In genomic region chr17:45506072-45506471, GRCh38 we compare ENCODE assay signal across 7 cellular contexts. TPM values are rescaled to one million over a fixed set of nuclear protein-coding genes. Genes with fewer than 3 reads are reported as not detected.
A peak's percentile ranks its signal among the peaks of the same experiment; 100 is the strongest.
DNase-seq lines count a peak whose midpoint lies in the region; ATAC-seq and TF ChIP-seq lines count a peak whose summit lies in the region.
"Not testable (repeated sequence)": the region's sequence is repeated elsewhere in the genome, so short reads cannot be mapped to it uniquely, and the experiment has no call there.

No MANE protein-coding gene starts in this region.

- DNase-seq in Karpas-422 (peak; percentile 9), NCI-H2227 (lab: John Stamatoyannopoulos, UW; ENCODE audit: unreplicated experiment) (peak; percentile 39), NCI-H82 (lab: John Stamatoyannopoulos, UW) (peak; percentile 34), fibroblast of mammary gland (ENCODE audit: low read depth) (peak; percentile 0), myocyte (ENCODE audit: low read depth) (peak; percentile 45)
- not testable (repeated sequence) for DNase-seq in activated CD8-positive, alpha-beta T cell treated with anti-CD3 and anti-CD28 coated beads, Interleukin-2, amount 10 ng/mL, durations not matched to agents 7 days and 5 days

- not testable (repeated sequence) for H3K27ac ChIP-seq in HEK293 (ENCODE audit: extremely low read depth, low read depth, low read length); Karpas-422 (ENCODE audit: low read length)

- H3K9me3 Mint-ChIP-seq in activated CD8-positive, alpha-beta T cell treated with anti-CD3 and anti-CD28 coated beads, Interleukin-2, amount 10 ng/mL, durations not matched to agents 7 days and 5 days (ENCODE audit: insufficient read depth): not testable (repeated sequence)

- not testable (repeated sequence) for H3K9me3 ChIP-seq in HEK293 (ENCODE audit: control insufficient read depth, insufficient read depth, low read depth, low read length); Karpas-422 (ENCODE audit: low read length)

- H3K36me3 ChIP-seq in HEK293 (ENCODE audit: control insufficient read depth in 2 of 2, insufficient read depth in 1 of 2, low read length in 2 of 2); Karpas-422 (ENCODE audit: insufficient read depth, low read length): not testable (repeated sequence)

- ATAC-seq in activated CD8-positive, alpha-beta T cell treated with anti-CD3 and anti-CD28 coated beads, Interleukin-2, amount 10 ng/mL, durations not matched to agents 7 days and 5 days: not testable (repeated sequence)

- not testable (repeated sequence) for H3K4me2 ChIP-seq in Karpas-422 (ENCODE audit: low read depth, low read length, poor library complexity, severe bottlenecking)

- CTCF ChIA-PET in HEK293 (lab: Yijun Ruan, JAX): interaction anchor here (0.6 kb wide), 1 partner anchor 98 kb away, joined by 3 read pairs; no protein-coding TSS in a partner anchor
- CTCF ChIA-PET in activated CD8-positive, alpha-beta T cell treated with anti-CD3 and anti-CD28 coated beads, Interleukin-2, amount 10 ng/mL, durations not matched to agents 7 days and 5 days (lab: Charles Lee): not testable (repeated sequence)

- not testable (repeated sequence) for H4K20me1 ChIP-seq in Karpas-422 (ENCODE audit: insufficient read depth, low read depth, low read length)

- not testable (repeated sequence) for H3K27me3 Mint-ChIP-seq in activated CD8-positive, alpha-beta T cell treated with anti-CD3 and anti-CD28 coated beads, Interleukin-2, amount 10 ng/mL, durations not matched to agents 7 days and 5 days (ENCODE audit: low read depth)

- H2AFZ ChIP-seq in Karpas-422 (ENCODE audit: low read length): not testable (repeated sequence)

- H3K9ac ChIP-seq in Karpas-422 (ENCODE audit: low read length): not testable (repeated sequence)

- not testable (repeated sequence) for H3K27me3 ChIP-seq in Karpas-422 (ENCODE audit: low read length)

- peak overlapping the region; percentile 20 for H3K27ac Mint-ChIP-seq in activated CD8-positive, alpha-beta T cell treated with anti-CD3 and anti-CD28 coated beads, Interleukin-2, amount 10 ng/mL, durations not matched to agents 7 days and 5 days

- not testable (repeated sequence) for TF ChIP-seq CTCF in HEK293 (tag by site-specific recombination; IDR thresholded peaks at IDR 0.05); fibroblast of mammary gland (conservative IDR thresholded peaks at IDR 0.05; ENCODE audit: control insufficient read depth, insufficient read depth, low read depth, low read length)

- H3K9me2 ChIP-seq in Karpas-422 (replicated peaks; ENCODE audit: insufficient read depth, low read length): not testable (repeated sequence)

- not testable (repeated sequence) for H3K4me1 Mint-ChIP-seq in activated CD8-positive, alpha-beta T cell treated with anti-CD3 and anti-CD28 coated beads, Interleukin-2, amount 10 ng/mL, durations not matched to agents 7 days and 5 days (ENCODE audit: low read depth)

- H3K4me3 Mint-ChIP-seq in activated CD8-positive, alpha-beta T cell treated with anti-CD3 and anti-CD28 coated beads, Interleukin-2, amount 10 ng/mL, durations not matched to agents 7 days and 5 days: not testable (repeated sequence)

- H3K4me3 ChIP-seq in HEK293 (ENCODE audit: low read depth, low read length); Karpas-422 (ENCODE audit: low read length); fibroblast of mammary gland (ENCODE audit: control insufficient read depth, low read depth, low read length): not testable (repeated sequence)

- peaks cover 12% of the 10 kb centered on the region for H3K36me3 Mint-ChIP-seq in activated CD8-positive, alpha-beta T cell treated with anti-CD3 and anti-CD28 coated beads, Interleukin-2, amount 10 ng/mL, durations not matched to agents 7 days and 5 days (ENCODE audit: low read depth)

- not testable (repeated sequence) for H3K4me1 ChIP-seq in HEK293 (ENCODE audit: control insufficient read depth, insufficient read depth, low read length); Karpas-422 (ENCODE audit: low read length)

- POLR2A ChIA-PET in HEK293 (lab: Yijun Ruan, JAX); activated CD8-positive, alpha-beta T cell treated with anti-CD3 and anti-CD28 coated beads, Interleukin-2, amount 10 ng/mL, durations not matched to agents 7 days and 5 days (lab: Charles Lee): not testable (repeated sequence)

- not testable (repeated sequence) for H3K79me2 ChIP-seq in Karpas-422 (ENCODE audit: low read length)

TF ChIP-seq in HEK293, 187 proteins besides CTCF, POLR2A, EP300 and RAD21:
- TF ChIP-seq OSR2 (tag by site-specific recombination; IDR thresholded peaks at IDR 0.05) (peak; percentile 10; the same call in 1 of the 2 replicates), SP7 (tag by site-specific recombination; IDR thresholded peaks at IDR 0.05) (peak; percentile 84)

RNA-seq across cellular contexts. Expression of gene PLEKHM1, which starts 15.6 kb away (rescaled TPM):
- total RNA-seq in Karpas-422 (2014; rRNA removed; shearing (Covaris generic); ENCODE audit: low replicate concordance): 30.4 and 43.1 TPM in 2 replicates
- total RNA-seq in activated CD8-positive, alpha-beta T cell treated with anti-CD3 and anti-CD28 coated beads, Interleukin-2, amount 10 ng/mL, durations not matched to agents 7 days and 5 days: 10 to 100 TPM; 50.5 to 52.7 TPM
- total RNA-seq in myocyte: 16.9 and 30.5 TPM in 2 replicates
- 24.9 TPM for polyA plus RNA-seq in myocyte (2012)
